In the genomic region with DNA sequence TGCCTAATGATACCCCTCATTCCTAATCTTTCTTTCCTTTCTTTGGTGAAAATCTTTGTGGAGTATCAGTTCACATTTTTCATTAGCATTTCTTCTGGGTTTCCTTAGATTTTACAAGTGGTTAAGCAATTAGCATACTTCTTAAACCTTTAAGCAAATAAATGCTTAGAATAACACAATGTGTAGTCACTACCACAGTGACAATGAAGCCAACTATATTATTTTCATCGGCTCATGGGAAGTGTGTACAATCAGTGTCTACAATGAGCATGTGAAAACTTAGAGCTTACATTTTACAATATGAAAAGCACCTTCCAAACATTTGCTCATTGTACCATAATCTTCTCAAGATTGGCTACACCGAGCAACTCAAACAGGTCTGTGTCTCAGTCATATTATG, we compare ENCODE assay signal across 15 cellular contexts.
DNase-seq lines count a peak whose midpoint lies in the region; ATAC-seq and TF ChIP-seq lines count a peak whose summit lies in the region.
"Had no signal": no experiment of that assay in that cellular context is flagged by ENCODE, and none has a peak within 500 bp of the region (broad histone marks: within the 10 kb centered on the region; RNA-seq: fewer than 3 reads in every experiment).

No MANE protein-coding gene starts in this region.

- no peak for TF ChIP-seq CTCF in osteoblast (IDR thresholded peaks at IDR 0.05; ENCODE audit: extremely low read depth, low read depth, low read length)

- no peak for ATAC-seq in GM21367 (IDR thresholded peaks at IDR 0.05; ENCODE audit: unreplicated experiment)

- no peak overlapping the region for H3K4me3 ChIP-seq in osteoblast (ENCODE audit: insufficient read depth, low read length)

- no peak overlapping the region for H3K27ac ChIP-seq in osteoblast (ENCODE audit: low read depth, low read length)
- H3K27ac ChIP-seq: C4-2B, HL-60 had no signal

- no peaks in the 10 kb centered on the region for H3K27me3 ChIP-seq in osteoblast (ENCODE audit: insufficient read depth, low read length)
- H3K27me3 ChIP-seq: BE2C had no signal

- H2AFZ ChIP-seq in osteoblast (ENCODE audit: low read length), result no peak overlapping the region

- DNase-seq in EH (ENCODE audit: low read depth) (peak; percentile 69), M059J (ENCODE audit: low read depth) (peak; percentile 53), astrocyte of the hippocampus (ENCODE audit: low read depth, low spot score) (peak; percentile 81), osteoblast (ENCODE audit: insufficient read length, low spot score, missing footprints) (peak; percentile 78), GF-D8 (lab: John Stamatoyannopoulos, UW) (no peak), NCI-H2196 (lab: John Stamatoyannopoulos, UW; ENCODE audit: unreplicated experiment) (no peak), GOT3 (lab: John Stamatoyannopoulos, UW) (no peak)
- DNase-seq: BE2C; CD4-positive, alpha-beta memory T cell; DND-41; HCEC 1CT; KBM-7 had no signal

- H3K4me2 ChIP-seq in osteoblast (ENCODE audit: insufficient read depth, low read length), result peak overlapping the region; percentile 2

- H4K20me1 ChIP-seq in osteoblast (ENCODE audit: insufficient read depth, low read length), result no peaks in the 10 kb centered on the region

- H3K9me3 ChIP-seq in osteoblast (ENCODE audit: low read depth, low read length), result no peaks in the 10 kb centered on the region
- H3K9me3 ChIP-seq: BE2C had no signal

- H3K4me1 ChIP-seq in osteoblast (ENCODE audit: insufficient read depth, low read length), result peaks cover 10% of the 10 kb centered on the region

- no peaks in the 10 kb centered on the region for H3K36me3 ChIP-seq in osteoblast (ENCODE audit: insufficient read depth, low read length)
- H3K36me3 ChIP-seq: BE2C had no signal

- H3K79me2 ChIP-seq in osteoblast (ENCODE audit: insufficient read depth, low read length), result no peaks in the 10 kb centered on the region

Comparison
In these comparisons a context has a peak if more than half of its experiments do, and no peak if none do; other contexts are left out.
1. DNase-seq: peak in EH (single experiment), M059J (single experiment), astrocyte of the hippocampus (single experiment) and osteoblast (single experiment); none in GF-D8 (single experiment), NCI-H2196 (single experiment) and GOT3 (single experiment).